In the genomic region with DNA sequence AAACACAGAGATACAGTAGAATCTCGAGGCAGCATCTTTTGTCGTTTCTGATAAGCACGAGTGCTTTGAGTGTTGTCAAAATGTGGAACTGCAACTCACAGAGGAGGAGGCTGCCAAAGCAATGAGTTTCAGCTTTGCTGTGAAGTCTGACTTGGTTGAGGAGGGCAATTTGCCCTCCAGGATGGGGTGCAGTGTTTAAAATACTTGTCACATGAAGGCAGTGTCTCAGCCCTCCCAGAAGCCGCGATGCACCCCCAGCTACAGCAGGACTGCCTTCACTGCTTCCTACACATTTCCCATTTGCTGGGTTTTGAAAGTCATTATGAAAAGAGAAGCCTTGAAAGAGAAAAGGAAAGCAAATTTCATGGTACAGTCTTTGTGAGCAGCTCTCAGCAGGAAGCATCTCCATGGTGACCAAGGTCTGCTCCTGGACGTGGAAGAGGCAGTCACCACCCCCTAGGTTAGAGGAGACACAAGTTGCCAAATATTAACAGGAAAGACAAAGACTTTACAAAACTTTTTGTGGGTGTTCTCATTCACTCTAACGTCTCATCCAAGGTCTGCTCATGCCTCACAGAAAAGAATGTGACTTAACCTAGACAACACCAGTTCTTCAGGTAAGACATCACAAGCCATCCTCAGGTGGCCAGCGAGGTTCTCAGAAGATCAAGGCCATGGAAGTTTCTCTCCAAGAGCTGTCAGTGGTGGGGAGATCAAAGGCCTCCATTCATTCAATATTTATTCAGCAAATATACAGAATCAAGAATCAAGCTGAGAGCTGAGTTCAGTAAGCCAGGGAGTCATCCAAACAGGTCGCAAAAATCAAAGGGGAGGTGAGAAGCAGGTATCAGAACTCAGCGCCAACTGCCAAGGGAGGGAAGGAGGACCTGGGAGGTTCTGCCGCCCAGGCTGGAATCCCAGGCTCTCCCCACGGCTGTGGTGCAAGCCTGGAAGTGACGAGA, we compare ENCODE assay signal across 1 cellular context.
TF ChIP-seq lines count a peak whose summit lies in the region.

No MANE protein-coding gene starts in this region.

TF ChIP-seq in GM12878, 131 proteins besides CTCF, POLR2A, EP300 and RAD21 (continued from another document):
- TF ChIP-seq MXI1 (IDR thresholded peaks at IDR 0.05; ENCODE audit: low read depth, low read length) (peak; percentile 66; the same call in 1 of the 2 replicates), ZNF217 (IDR thresholded peaks at IDR 0.05) (no peak), IKZF1 (conservative IDR thresholded peaks at IDR 0.05) (0 out of 2 replicates have a peak, but pooled peaks have one; percentile 43), BCL11A (IDR thresholded peaks at IDR 0.05; ENCODE audit: low read depth, low read length) (peak; percentile 16; the same call in 1 of the 2 replicates), IRF4 (IDR thresholded peaks at IDR 0.05; ENCODE audit: low read depth, low read length) (0 out of 2 replicates have a peak, but pooled peaks have one; percentile 6), ETV6 (conservative IDR thresholded peaks at IDR 0.05 in 1 of 2, IDR thresholded peaks at IDR 0.05 in 1 of 2; ENCODE audit: borderline replicate concordance in 1 of 2, low read depth in 1 of 2) (0 out of 4 replicates have a peak, but pooled peaks of 1 of the 2 experiments have one; percentile 23), PML (IDR thresholded peaks at IDR 0.05; ENCODE audit: low read length) (no peak), ZNF592 (IDR thresholded peaks at IDR 0.05) (no peak), RUNX3 (IDR thresholded peaks at IDR 0.05; ENCODE audit: low read length) (peak; percentile 15; the same call in 1 of the 2 replicates), HCFC1 (IDR thresholded peaks at IDR 0.05; ENCODE audit: low read length) (no peak), SP1 (IDR thresholded peaks at IDR 0.05; ENCODE audit: low read depth, low read length) (peak; percentile 22), ZNF207 (IDR thresholded peaks at IDR 0.05; ENCODE audit: borderline replicate concordance) (no peak), ATF2 (IDR thresholded peaks at IDR 0.05; ENCODE audit: low read length) (no peak), RB1 (IDR thresholded peaks at IDR 0.05; ENCODE audit: borderline replicate concordance) (no peak), EED (IDR thresholded peaks at IDR 0.05; ENCODE audit: low read depth) (no peak), RCOR1 (conservative IDR thresholded peaks at IDR 0.05; ENCODE audit: low read depth, low read length) (no peak), BHLHE40 (IDR thresholded peaks at IDR 0.05; ENCODE audit: borderline replicate concordance in 1 of 2, low read depth in 2 of 2, low read length in 1 of 2) (peak; percentile 51 to 53; a peak in 2 of 4 replicates), PAX8 (IDR thresholded peaks at IDR 0.05) (no peak)
- TF ChIP-seq, protein P1, sequence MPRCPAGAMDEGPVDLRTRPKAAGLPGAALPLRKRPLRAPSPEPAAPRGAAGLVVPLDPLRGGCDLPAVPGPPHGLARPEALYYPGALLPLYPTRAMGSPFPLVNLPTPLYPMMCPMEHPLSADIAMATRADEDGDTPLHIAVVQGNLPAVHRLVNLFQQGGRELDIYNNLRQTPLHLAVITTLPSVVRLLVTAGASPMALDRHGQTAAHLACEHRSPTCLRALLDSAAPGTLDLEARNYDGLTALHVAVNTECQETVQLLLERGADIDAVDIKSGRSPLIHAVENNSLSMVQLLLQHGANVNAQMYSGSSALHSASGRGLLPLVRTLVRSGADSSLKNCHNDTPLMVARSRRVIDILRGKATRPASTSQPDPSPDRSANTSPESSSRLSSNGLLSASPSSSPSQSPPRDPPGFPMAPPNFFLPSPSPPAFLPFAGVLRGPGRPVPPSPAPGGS (IDR thresholded peaks at IDR 0.05; ENCODE audit: borderline replicate concordance, insufficient read depth, low read depth, low read length, poor library complexity, severe bottlenecking) = no peak
- TF ChIP-seq, protein P2, sequence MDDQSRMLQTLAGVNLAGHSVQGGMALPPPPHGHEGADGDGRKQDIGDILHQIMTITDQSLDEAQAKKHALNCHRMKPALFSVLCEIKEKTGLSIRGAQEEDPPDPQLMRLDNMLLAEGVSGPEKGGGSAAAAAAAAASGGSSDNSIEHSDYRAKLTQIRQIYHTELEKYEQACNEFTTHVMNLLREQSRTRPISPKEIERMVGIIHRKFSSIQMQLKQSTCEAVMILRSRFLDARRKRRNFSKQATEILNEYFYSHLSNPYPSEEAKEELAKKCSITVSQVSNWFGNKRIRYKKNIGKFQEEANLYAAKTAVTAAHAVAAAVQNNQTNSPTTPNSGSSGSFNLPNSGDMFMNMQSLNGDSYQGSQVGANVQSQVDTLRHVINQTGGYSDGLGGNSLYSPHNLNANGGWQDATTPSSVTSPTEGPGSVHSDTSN (IDR thresholded peaks at IDR 0.05; ENCODE audit: insufficient replicate concordance, low read depth, low read length) = no peak
- TF ChIP-seq, protein P3, sequence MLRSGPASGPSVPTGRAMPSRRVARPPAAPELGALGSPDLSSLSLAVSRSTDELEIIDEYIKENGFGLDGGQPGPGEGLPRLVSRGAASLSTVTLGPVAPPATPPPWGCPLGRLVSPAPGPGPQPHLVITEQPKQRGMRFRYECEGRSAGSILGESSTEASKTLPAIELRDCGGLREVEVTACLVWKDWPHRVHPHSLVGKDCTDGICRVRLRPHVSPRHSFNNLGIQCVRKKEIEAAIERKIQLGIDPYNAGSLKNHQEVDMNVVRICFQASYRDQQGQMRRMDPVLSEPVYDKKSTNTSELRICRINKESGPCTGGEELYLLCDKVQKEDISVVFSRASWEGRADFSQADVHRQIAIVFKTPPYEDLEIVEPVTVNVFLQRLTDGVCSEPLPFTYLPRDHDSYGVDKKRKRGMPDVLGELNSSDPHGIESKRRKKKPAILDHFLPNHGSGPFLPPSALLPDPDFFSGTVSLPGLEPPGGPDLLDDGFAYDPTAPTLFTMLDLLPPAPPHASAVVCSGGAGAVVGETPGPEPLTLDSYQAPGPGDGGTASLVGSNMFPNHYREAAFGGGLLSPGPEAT (IDR thresholded peaks at IDR 0.05; ENCODE audit: low read depth) = 0 out of 2 replicates have a peak, but pooled peaks have one; percentile 41
